ENCODE assay signal across 17 cellular contexts in genomic region chr3:98775459-98775858, GRCh38. TPM values are rescaled to one million over a fixed set of nuclear protein-coding genes. Genes with fewer than 3 reads are reported as not detected.
"Had no signal": no experiment of that assay in that cellular context is flagged by ENCODE, and none has a peak within 500 bp of the region (broad histone marks: within the 10 kb centered on the region; RNA-seq: fewer than 3 reads in every experiment).

No MANE protein-coding gene starts in this region.

- H3K27me3 ChIP-seq: gastroesophageal sphincter, heart left ventricle, left lung, testis, upper lobe of left lung had no signal

- H3K36me3 ChIP-seq: gastroesophageal sphincter had no signal

- H3K9me3 Mint-ChIP-seq: activated CD4-positive, alpha-beta memory T cell treated with anti-CD3 and anti-CD28 coated beads, Interleukin-2, amount 10 ng/mL, durations not matched to agents 7 days and 5 days; activated naive CD8-positive, alpha-beta T cell treated with anti-CD3 and anti-CD28 coated beads for 36 hours; nephron progenitor cell had no signal

- DNase-seq: activated CD4-positive, alpha-beta memory T cell treated with anti-CD3 and anti-CD28 coated beads, Interleukin-2, amount 10 ng/mL, durations not matched to agents 7 days and 5 days; activated CD4-positive, alpha-beta T cell treated with anti-CD3 and anti-CD28 coated beads for 48 hours; activated CD4-positive, CD25-positive, alpha-beta regulatory T cell; activated CD8-positive, alpha-beta memory T cell treated with anti-CD3 and anti-CD28 coated beads, Interleukin-2, amount 10 ng/mL, durations not matched to agents 7 days and 5 days; activated naive CD8-positive, alpha-beta T cell treated with anti-CD3 and anti-CD28 coated beads for 36 hours; amniotic stem cell; caudate nucleus; heart left ventricle; left lung; midbrain; nephron progenitor cell; occipital lobe; stimulated activated CD4-positive, alpha-beta T cell treated with anti-CD3 and anti-CD28 coated beads, Interleukin-2, amount 100 ng/mL, for 48 hours; T1000; testis; upper lobe of left lung had no signal

- H3K36me3 Mint-ChIP-seq: activated CD8-positive, alpha-beta memory T cell treated with anti-CD3 and anti-CD28 coated beads, Interleukin-2, amount 10 ng/mL, durations not matched to agents 7 days and 5 days; activated naive CD8-positive, alpha-beta T cell treated with anti-CD3 and anti-CD28 coated beads for 36 hours had no signal

- H3K4me1 Mint-ChIP-seq: nephron progenitor cell had no signal

- H3K4me3 ChIP-seq: gastroesophageal sphincter, heart left ventricle, left lung, testis, upper lobe of left lung had no signal

- H3K27ac Mint-ChIP-seq: activated CD4-positive, alpha-beta memory T cell treated with anti-CD3 and anti-CD28 coated beads, Interleukin-2, amount 10 ng/mL, durations not matched to agents 7 days and 5 days; activated CD8-positive, alpha-beta memory T cell treated with anti-CD3 and anti-CD28 coated beads, Interleukin-2, amount 10 ng/mL, durations not matched to agents 7 days and 5 days; activated naive CD8-positive, alpha-beta T cell treated with anti-CD3 and anti-CD28 coated beads for 36 hours; nephron progenitor cell had no signal

- H3K27ac ChIP-seq: gastroesophageal sphincter, left lung, testis, upper lobe of left lung had no signal

- H3K4me3 Mint-ChIP-seq: activated CD4-positive, alpha-beta memory T cell treated with anti-CD3 and anti-CD28 coated beads, Interleukin-2, amount 10 ng/mL, durations not matched to agents 7 days and 5 days; activated CD8-positive, alpha-beta memory T cell treated with anti-CD3 and anti-CD28 coated beads, Interleukin-2, amount 10 ng/mL, durations not matched to agents 7 days and 5 days; activated naive CD8-positive, alpha-beta T cell treated with anti-CD3 and anti-CD28 coated beads for 36 hours; nephron progenitor cell had no signal

- ATAC-seq: activated CD8-positive, alpha-beta memory T cell treated with anti-CD3 and anti-CD28 coated beads, Interleukin-2, amount 10 ng/mL, durations not matched to agents 7 days and 5 days; gastroesophageal sphincter; heart left ventricle; left lung had no signal

- H3K9me3 ChIP-seq: gastroesophageal sphincter, heart left ventricle, left lung, testis, upper lobe of left lung had no signal

- H3K4me1 ChIP-seq: testis had no signal

RNA-seq across cellular contexts. Expression of gene ST3GAL6, which starts 12.3 kb away (rescaled TPM):
- total RNA-seq: activated CD4-positive, alpha-beta memory T cell treated with anti-CD3 and anti-CD28 coated beads, Interleukin-2, amount 10 ng/mL, durations not matched to agents 7 days and 5 days had no signal
